Comparison of ENCODE assay signal across 8 cellular contexts in genomic region chr1:44485229-44485932, GRCh38.
A peak's percentile ranks its signal among the peaks of the same experiment; 100 is the strongest.
DNase-seq lines count a peak whose midpoint lies in the region; ATAC-seq and TF ChIP-seq lines count a peak whose summit lies in the region.

No MANE protein-coding gene starts in this region.

- H3K36me3 ChIP-seq in Loucy (ENCODE audit: insufficient read depth, low read length), result no peaks in the 10 kb centered on the region; the same call in 1 of the 2 replicates

- ATAC-seq in GM19467 (IDR thresholded peaks at IDR 0.05; ENCODE audit: unreplicated experiment), result no peak

- TF ChIP-seq CTCF in Loucy (conservative IDR thresholded peaks at IDR 0.05; ENCODE audit: low read length), result no peak

- H3K9me2 ChIP-seq in Loucy (replicated peaks; ENCODE audit: low read depth, low read length), result no peaks in the 10 kb centered on the region

- peaks cover 4% of the 10 kb centered on the region; the same call in 1 of the 2 replicates for H3K9me3 ChIP-seq in Loucy (ENCODE audit: insufficient read depth, low read depth, low read length)

- DNase-seq in AG08396 (ENCODE audit: low spot score) (peak; percentile 21), left kidney (ENCODE audit: low read depth, low spot score) (peak; percentile 61), medulla oblongata (ENCODE audit: extremely low spot score) (no peak), NCI-H2196 treated with DMSO at 0.1 percent for 48 hours (lab: John Stamatoyannopoulos, UW; ENCODE audit: unreplicated experiment) (no peak)
- no peak for DNase-seq in activated CD4-positive, CD25-positive, alpha-beta regulatory T cell treated with anti-CD3 and anti-CD28 coated beads, Interleukin-2, amount 50 U/mL, for 72 hours

- H3K27ac ChIP-seq in angular gyrus (ENCODE audit: low read depth, low read length), result peak overlapping the region; percentile 85

- H4K20me1 ChIP-seq in Loucy (ENCODE audit: insufficient read depth, low read length, poor library complexity, severe bottlenecking), result no peaks in the 10 kb centered on the region

- no peak overlapping the region for H2AFZ ChIP-seq in Loucy (ENCODE audit: low read length)

- peak overlapping the region; percentile 33 for H3K4me2 ChIP-seq in Loucy (ENCODE audit: low read depth, low read length, poor library complexity, severe bottlenecking)

- peaks cover 5% of the 10 kb centered on the region; the same call in 1 of the 2 replicates for H3F3A ChIP-seq in Loucy (ENCODE audit: low read depth)

- H3K9ac ChIP-seq in Loucy (ENCODE audit: low read depth, low read length, poor library complexity, severe bottlenecking), result peak overlapping the region; percentile 2

- H3K4me3 ChIP-seq in Loucy (ENCODE audit: low read length, poor library complexity, severe bottlenecking), result no peak overlapping the region

- peaks cover 47% of the 10 kb centered on the region for H3K4me1 ChIP-seq in Loucy (ENCODE audit: insufficient read depth, low read length, poor library complexity, severe bottlenecking)

- no peaks in the 10 kb centered on the region for H3K27me3 ChIP-seq in Loucy (ENCODE audit: insufficient read depth, low read length, poor library complexity, severe bottlenecking)

- peaks cover 32% of the 10 kb centered on the region for H3K79me2 ChIP-seq in Loucy (ENCODE audit: insufficient read depth, low read length)

Comparison
In these comparisons a context has a peak if more than half of its experiments do, and no peak if none do; other contexts are left out.
1. DNase-seq: peak in AG08396 (single experiment) and left kidney (single experiment); none in medulla oblongata (single experiment), NCI-H2196 treated with DMSO at 0.1 percent for 48 hours (single experiment) and activated CD4-positive, CD25-positive, alpha-beta regulatory T cell treated with anti-CD3 and anti-CD28 coated beads, Interleukin-2, amount 50 U/mL, for 72 hours (single experiment).